18 cellular contexts compared by ENCODE assay signal in genomic region chr18:9861933-9862332, GRCh38. TPM values are rescaled to one million over a fixed set of nuclear protein-coding genes. Genes with fewer than 3 reads are reported as not detected.
DNase-seq lines count a peak whose midpoint lies in the region; ATAC-seq, FAIRE-seq and TF ChIP-seq lines count a peak whose summit lies in the region.
"Had no signal": no experiment of that assay in that cellular context is flagged by ENCODE, and none has a peak within 500 bp of the region (broad histone marks: within the 10 kb centered on the region; RNA-seq: fewer than 3 reads in every experiment).

No MANE protein-coding gene starts in this region.

- H3K36me3 ChIP-seq in HepG2 (replicated peaks in 1 of 2; ENCODE audit: control insufficient read depth in 1 of 2, insufficient read depth in 2 of 2, low read length in 2 of 2) = no peaks in the 10 kb centered on the region
- H3K36me3 ChIP-seq: right lobe of liver had no signal

- H2AFZ ChIP-seq in HepG2 (ENCODE audit: low read length) = no peak overlapping the region
- H2AFZ ChIP-seq: GM23248 had no signal

- TF ChIP-seq RAD21 in HepG2 (CRISPR knock-in tag; IDR thresholded peaks at IDR 0.05) = no peak

- no peak for FAIRE-seq in HepG2 (lab: Jason Lieb, UNC)
- FAIRE-seq: G401.6 had no signal

- WGBS in HepG2 (ENCODE audit: low lambda C conversion rate) = 62% methylated on average over 4 of the region's 4 CpGs

- no peak overlapping the region for H3K4me2 ChIP-seq in HepG2 (ENCODE audit: low read depth, low read length)

- peaks cover 15% of the 10 kb centered on the region for H3K9me3 ChIP-seq in HepG2 (ENCODE audit: low read length)
- H3K9me3 ChIP-seq: right lobe of liver, thyroid gland had no signal

- peaks cover 32% of the 10 kb centered on the region for H3K4me1 Mint-ChIP-seq in activated T-helper 2 cell treated with anti-CD3 and anti-CD28 coated beads, Interferon-gamma antibody, Interleukin-2, Interleukin-4, amounts not matched to agents 10 μg/mL and 5 μg/mL and 100 μg/mL, durations not matched to agents 14 hours and 24 hours and 36 hours (ENCODE audit: low read depth)
- H3K4me1 Mint-ChIP-seq: natural killer cell had no signal

- H3K9me3 Mint-ChIP-seq in activated T-helper 2 cell treated with anti-CD3 and anti-CD28 coated beads, Interferon-gamma antibody, Interleukin-2, Interleukin-4, amounts not matched to agents 10 μg/mL and 5 μg/mL and 100 μg/mL, durations not matched to agents 14 hours and 24 hours and 36 hours = peaks cover 22% of the 10 kb centered on the region

- no peak overlapping the region for H3K9ac ChIP-seq in HepG2 (ENCODE audit: insufficient read depth, low read depth, low read length)
- H3K9ac ChIP-seq: GM23248 had no signal

- peak overlapping the region; percentile 95 for H3K27ac Mint-ChIP-seq in activated T-helper 2 cell treated with anti-CD3 and anti-CD28 coated beads, Interferon-gamma antibody, Interleukin-2, Interleukin-4, amounts not matched to agents 10 μg/mL and 5 μg/mL and 100 μg/mL, durations not matched to agents 14 hours and 24 hours and 36 hours
- H3K27ac Mint-ChIP-seq: natural killer cell had no signal

- no TSS peak for BruUV-seq in HepG2 (replicated peaks; lab: Mats Ljungman, UMichigan)

- DNase-seq in activated T-helper 2 cell treated with anti-CD3 and anti-CD28 coated beads, Interferon-gamma antibody, Interleukin-2, Interleukin-4, amounts not matched to agents 10 μg/mL and 5 μg/mL and 100 μg/mL, durations not matched to agents 14 hours and 24 hours and 36 hours (ENCODE audit: low spot score) = no peak
- DNase-seq in HepG2 (ENCODE audit: low spot score) = no peak
- DNase-seq in NCI-H774 (lab: John Stamatoyannopoulos, UW) = no peak
- DNase-seq in left lobe of liver (ENCODE audit: low spot score) = no peak
- DNase-seq: CD4-positive, alpha-beta memory T cell; central memory CD4-positive, alpha-beta T cell; GM23248; heart right ventricle; natural killer cell; NCI-H146; right lobe of liver; Right ventricle myocardium superior; thyroid gland had no signal

- CTCF ChIA-PET in HepG2 (lab: Yijun Ruan, JAX; ENCODE audit: low intra/inter-chr PET ratio, low total read pairs) = no interaction called here

- peaks cover 16% of the 10 kb centered on the region for H3K36me3 Mint-ChIP-seq in activated T-helper 2 cell treated with anti-CD3 and anti-CD28 coated beads, Interferon-gamma antibody, Interleukin-2, Interleukin-4, amounts not matched to agents 10 μg/mL and 5 μg/mL and 100 μg/mL, durations not matched to agents 14 hours and 24 hours and 36 hours (ENCODE audit: low read depth)

- H3K4me3 ChIP-seq in HepG2 (replicated peaks in 1 of 3; ENCODE audit: insufficient read depth in 1 of 3, low read depth in 2 of 3, low read length in 3 of 3) = no peak overlapping the region
- H3K4me3 ChIP-seq: GM23248, heart right ventricle, right lobe of liver, thyroid gland had no signal

- TF ChIP-seq EP300 in HepG2 (IDR thresholded peaks at IDR 0.05; ENCODE audit: low read depth in 2 of 2, low read length in 2 of 2) (no peak), HepG2 (CRISPR knock-in tag; IDR thresholded peaks at IDR 0.05; ENCODE audit: borderline replicate concordance) (no peak)

- POLR2A ChIA-PET in HepG2 (lab: Yijun Ruan, JAX) = interaction anchor here (0.9 kb wide), 1 partner anchor 52 kb away, joined by 3 read pairs; the partner anchor contains the start of gene VAPA

- peak; percentile 43 for ATAC-seq in GM18502 (IDR thresholded peaks at IDR 0.05; ENCODE audit: poor library complexity, unreplicated experiment)
- ATAC-seq in GM18907 (IDR thresholded peaks at IDR 0.05; ENCODE audit: unreplicated experiment) = peak; percentile 68
- peak; percentile 58 for ATAC-seq in HG03439 (IDR thresholded peaks at IDR 0.05; ENCODE audit: unreplicated experiment)
- ATAC-seq in HepG2 = no peak
- no peak for ATAC-seq in left lobe of liver
- ATAC-seq: heart right ventricle, right lobe of liver had no signal

- peaks cover 12% of the 10 kb centered on the region for H3K4me1 ChIP-seq in HepG2 (ENCODE audit: insufficient read depth, low read length)
- H3K4me1 ChIP-seq: right lobe of liver, thyroid gland had no signal

- no peaks in the 10 kb centered on the region for H4K20me1 ChIP-seq in HepG2 (ENCODE audit: insufficient read depth, low read length)

- H3K27me3 Mint-ChIP-seq in activated T-helper 2 cell treated with anti-CD3 and anti-CD28 coated beads, Interferon-gamma antibody, Interleukin-2, Interleukin-4, amounts not matched to agents 10 μg/mL and 5 μg/mL and 100 μg/mL, durations not matched to agents 14 hours and 24 hours and 36 hours (ENCODE audit: low read depth) = no peaks in the 10 kb centered on the region

- in situ Hi-C loops in HepG2 (cut with HindIII; ENCODE audit: extremely low pct_ligation_motif_present, low pct_unique_long_range_greater_than_20kb) = no loop called here

- H3K4me3 Mint-ChIP-seq in activated T-helper 2 cell treated with anti-CD3 and anti-CD28 coated beads, Interferon-gamma antibody, Interleukin-2, Interleukin-4, amounts not matched to agents 10 μg/mL and 5 μg/mL and 100 μg/mL, durations not matched to agents 14 hours and 24 hours and 36 hours (ENCODE audit: low read depth) = peak overlapping the region; percentile 33
- H3K4me3 Mint-ChIP-seq: CD4-positive, alpha-beta memory T cell; natural killer cell had no signal

- intact Hi-C loops in activated T-helper 2 cell treated with anti-CD3 and anti-CD28 coated beads, Interferon-gamma antibody, Interleukin-2, Interleukin-4, amounts not matched to agents 10 μg/mL and 5 μg/mL and 100 μg/mL, durations not matched to agents 14 hours and 24 hours and 36 hours (cut with micrococcal nuclease) = loop anchor here (1.0 to 5.0 kb wide), 3 partner anchors 15 to 53 kb away; no protein-coding TSS in a partner anchor
- intact Hi-C loops in HepG2 (cut with micrococcal nuclease; ENCODE audit: unreplicated experiment) = no loop called here

- no peaks in the 10 kb centered on the region for H3K27me3 ChIP-seq in HepG2 (ENCODE audit: control insufficient read depth in 1 of 2, insufficient read depth in 2 of 2, low read length in 2 of 2)
- H3K27me3 ChIP-seq: heart right ventricle, right lobe of liver, thyroid gland had no signal

- no peaks in the 10 kb centered on the region for H3K79me2 ChIP-seq in HepG2 (ENCODE audit: insufficient read depth, low read length)

- H3K27ac ChIP-seq in HepG2 (ENCODE audit: extremely low read length, insufficient read depth, low read length) = no peak overlapping the region
- H3K27ac ChIP-seq: epithelial cell of prostate, GM23248, heart right ventricle, right lobe of liver, thyroid gland had no signal

- TF ChIP-seq CTCF in HepG2 (CRISPR knock-in tag; IDR thresholded peaks at IDR 0.05) = no peak

- TF ChIP-seq POLR2A in HepG2 (IDR thresholded peaks at IDR 0.05; ENCODE audit: insufficient read depth in 1 of 2, low read depth in 2 of 2, low read length in 2 of 2) = no peak

RNA-seq across cellular contexts. Expression of gene TXNDC2, which starts 23.8 kb away (rescaled TPM):
- 0.21 and 0.39 TPM in 2 replicates for total RNA-seq in activated T-helper 2 cell treated with anti-CD3 and anti-CD28 coated beads, Interferon-gamma antibody, Interleukin-2, Interleukin-4, amounts not matched to agents 10 μg/mL and 5 μg/mL and 100 μg/mL, durations not matched to agents 14 hours and 24 hours and 36 hours
- not detected in 2 replicates for total RNA-seq in HepG2 (2016; rRNA removed; fragmentation: Illumina TruSeq; extraction: Trizol)
- total RNA-seq in HepG2 (2016; cell fraction: cytosol; rRNA removed; fragmentation: Illumina TruSeq; extraction: Trizol; ENCODE audit: low read depth) = not detected in 2 replicates
- not detected in 2 replicates for total RNA-seq in HepG2 (2016; cell fraction: insoluble cytoplasmic fraction; rRNA removed; fragmentation: Illumina TruSeq; extraction: Trizol)
- total RNA-seq in HepG2 (2016; cell fraction: membrane; rRNA removed; fragmentation: Illumina TruSeq; extraction: Trizol) = not detected in 2 replicates
- total RNA-seq in HepG2 (2016; cell fraction: nucleus; rRNA removed; fragmentation: Illumina TruSeq; extraction: Trizol) = not detected in 2 replicates
- not detected in 2 replicates for polyA plus RNA-seq in HepG2 (2011; rRNA removed)
- polyA plus RNA-seq in HepG2 (2011; cell fraction: cytosol; rRNA removed) = not detected in 2 replicates
- polyA plus RNA-seq in HepG2 (2011; cell fraction: nucleus; rRNA removed) = 0.09 TPM in 1 of 2 replicates, not detected in the other
- polyA plus RNA-seq in HepG2 (2012) = 0.08 TPM in 1 of 2 replicates, not detected in the other
- 0.06 TPM in 1 of 2 replicates, not detected in the other for polyA plus RNA-seq in HepG2 (2016; cell fraction: cytosol; fragmentation: Illumina TruSeq; extraction: Trizol; ENCODE audit: low read depth)
- polyA plus RNA-seq in HepG2 (2016; cell fraction: insoluble cytoplasmic fraction; fragmentation: Illumina TruSeq; extraction: Trizol; ENCODE audit: low read depth) = not detected in 2 replicates
- polyA plus RNA-seq in HepG2 (2016; cell fraction: membrane; fragmentation: Illumina TruSeq; extraction: Trizol; ENCODE audit: low read depth) = not detected in 2 replicates
- not detected in 2 replicates for polyA plus RNA-seq in HepG2 (2016; cell fraction: nucleus; fragmentation: Illumina TruSeq; extraction: Trizol; ENCODE audit: insufficient read depth, low read depth)
- polyA minus RNA-seq in HepG2 (2011; rRNA and poly(A)+ RNA removed; ENCODE audit: low replicate concordance) = 0.35 TPM in 1 of 2 replicates, not detected in the other
- polyA minus RNA-seq in HepG2 (2011; cell fraction: cytosol; rRNA and poly(A)+ RNA removed) = not detected in 2 replicates
- polyA minus RNA-seq in HepG2 (2011; cell fraction: nucleus; rRNA and poly(A)+ RNA removed) = not detected in 2 replicates
- total RNA-seq in left lobe of liver = not detected
- total RNA-seq: CD4-positive, alpha-beta memory T cell; GM23248; natural killer cell; right lobe of liver; Right ventricle myocardium superior; thyroid gland had no signal
- polyA plus RNA-seq: CD4-positive, alpha-beta memory T cell; GM23248 had no signal

RNA-seq across cellular contexts. Expression of gene VAPA, which starts 51.9 kb away (rescaled TPM):
- 216 and 223 TPM in 2 replicates for total RNA-seq in activated T-helper 2 cell treated with anti-CD3 and anti-CD28 coated beads, Interferon-gamma antibody, Interleukin-2, Interleukin-4, amounts not matched to agents 10 μg/mL and 5 μg/mL and 100 μg/mL, durations not matched to agents 14 hours and 24 hours and 36 hours
- 294 and 375 TPM in 2 replicates for total RNA-seq in HepG2 (2016; rRNA removed; fragmentation: Illumina TruSeq; extraction: Trizol)
- total RNA-seq in HepG2 (2016; cell fraction: cytosol; rRNA removed; fragmentation: Illumina TruSeq; extraction: Trizol; ENCODE audit: low read depth) = 264 and 266 TPM in 2 replicates
- 297 and 387 TPM in 2 replicates for total RNA-seq in HepG2 (2016; cell fraction: insoluble cytoplasmic fraction; rRNA removed; fragmentation: Illumina TruSeq; extraction: Trizol)
- 204 and 205 TPM in 2 replicates for total RNA-seq in HepG2 (2016; cell fraction: membrane; rRNA removed; fragmentation: Illumina TruSeq; extraction: Trizol)
- total RNA-seq in HepG2 (2016; cell fraction: nucleus; rRNA removed; fragmentation: Illumina TruSeq; extraction: Trizol) = 154 and 169 TPM in 2 replicates
- polyA plus RNA-seq in HepG2 (2011; rRNA removed) = 135 and 167 TPM in 2 replicates
- 88.4 and 143 TPM in 2 replicates for polyA plus RNA-seq in HepG2 (2011; cell fraction: cytosol; rRNA removed)
- polyA plus RNA-seq in HepG2 (2011; cell fraction: nucleus; rRNA removed) = 42.2 and 58.3 TPM in 2 replicates
- polyA plus RNA-seq in HepG2 (2012) = 139 and 149 TPM in 2 replicates
- 89.1 and 105 TPM in 2 replicates for polyA plus RNA-seq in HepG2 (2016; cell fraction: cytosol; fragmentation: Illumina TruSeq; extraction: Trizol; ENCODE audit: low read depth)
- 426 and 427 TPM in 2 replicates for polyA plus RNA-seq in HepG2 (2016; cell fraction: insoluble cytoplasmic fraction; fragmentation: Illumina TruSeq; extraction: Trizol; ENCODE audit: low read depth)
- polyA plus RNA-seq in HepG2 (2016; cell fraction: membrane; fragmentation: Illumina TruSeq; extraction: Trizol; ENCODE audit: low read depth) = 141 and 145 TPM in 2 replicates
- polyA plus RNA-seq in HepG2 (2016; cell fraction: nucleus; fragmentation: Illumina TruSeq; extraction: Trizol; ENCODE audit: insufficient read depth, low read depth) = 175 and 198 TPM in 2 replicates
- polyA minus RNA-seq in HepG2 (2011; rRNA and poly(A)+ RNA removed; ENCODE audit: low replicate concordance) = 70.7 and 89.7 TPM in 2 replicates
- 146 and 183 TPM in 2 replicates for polyA minus RNA-seq in HepG2 (2011; cell fraction: cytosol; rRNA and poly(A)+ RNA removed)
- 140 and 144 TPM in 2 replicates for polyA minus RNA-seq in HepG2 (2011; cell fraction: nucleus; rRNA and poly(A)+ RNA removed)
- total RNA-seq in left lobe of liver = 72.4 TPM

Comparison
In these comparisons a context has a peak if more than half of its experiments do, and no peak if none do; other contexts are left out.
1. ATAC-seq: peak in GM18502 (single experiment), GM18907 (single experiment) and HG03439 (single experiment); none in HepG2 (single experiment) and left lobe of liver (single experiment).